In genomic region chr12:27277846-27278260, GRCh38 we compare ENCODE assay signal across 9 cellular contexts. TPM values are rescaled to one million over a fixed set of nuclear protein-coding genes. Genes with fewer than 3 reads are reported as not detected.
DNase-seq lines count a peak whose midpoint lies in the region; ATAC-seq and TF ChIP-seq lines count a peak whose summit lies in the region.
"Had no signal": no experiment of that assay in that cellular context is flagged by ENCODE, and none has a peak within 500 bp of the region (broad histone marks: within the 10 kb centered on the region; RNA-seq: fewer than 3 reads in every experiment).

No MANE protein-coding gene starts in this region.

- H3K9me3 ChIP-seq in SK-N-SH = no peaks in the 10 kb centered on the region
- no peaks in the 10 kb centered on the region for H3K9me3 ChIP-seq in left ventricle myocardium inferior (replicated peaks)
- no peaks in the 10 kb centered on the region for H3K9me3 ChIP-seq in thyroid gland

- H3K4me1 ChIP-seq in SK-N-SH (ENCODE audit: control insufficient read depth in 1 of 2, insufficient read depth in 2 of 2, low read depth in 1 of 2, low read length in 1 of 2) = peaks cover 6 to 8% of the 10 kb centered on the region in 2 experiments; a peak in 3 of 4 replicates
- H3K4me1 ChIP-seq in left ventricle myocardium inferior = peaks cover 94% of the 10 kb centered on the region
- H3K4me1 ChIP-seq in thyroid gland = peaks cover 13 to 18% of the 10 kb centered on the region in 2 donors

- H3K9me2 ChIP-seq in SK-N-SH = no peaks in the 10 kb centered on the region

- peaks cover 55% of the 10 kb centered on the region for H3K79me2 ChIP-seq in SK-N-SH (ENCODE audit: insufficient read depth)

- intact Hi-C loops in left ventricle myocardium inferior (cut with micrococcal nuclease) (no loop called here), thyroid gland (cut with DNase I) (no loop called here)

- H3K36me3 ChIP-seq in SK-N-SH (replicated peaks in 1 of 2; ENCODE audit: control insufficient read depth in 1 of 2, insufficient read depth in 2 of 2, low read length in 1 of 2) (no peaks in the 10 kb centered on the region), left ventricle myocardium inferior (no peaks in the 10 kb centered on the region), thyroid gland (no peaks in the 10 kb centered on the region)

- no peak overlapping the region for H3K4me3 Mint-ChIP-seq in effector memory CD8-positive, alpha-beta T cell
- H3K4me3 Mint-ChIP-seq: central memory CD8-positive, alpha-beta T cell had no signal

- DNase-seq in A172 (ENCODE audit: low spot score) = peak; percentile 70
- no peak for DNase-seq in SK-N-SH
- DNase-seq in left ventricle myocardium inferior = no peak
- DNase-seq in thyroid gland = peak; percentile 8 to 13
- DNase-seq in effector memory CD8-positive, alpha-beta T cell = no peak
- DNase-seq in germinal center (ENCODE audit: low spot score) = no peak

- POLR2A ChIA-PET in SK-N-SH (lab: Yijun Ruan, JAX) = no interaction called here

- ATAC-seq in GM18517 (IDR thresholded peaks at IDR 0.05; ENCODE audit: unreplicated experiment) (peak; percentile 89), HG02885 (IDR thresholded peaks at IDR 0.05; ENCODE audit: poor library complexity, unreplicated experiment) (peak; percentile 92)
- ATAC-seq in effector memory CD8-positive, alpha-beta T cell (replicated peaks) = no peak

- H3F3A ChIP-seq in SK-N-SH (replicated peaks; ENCODE audit: insufficient read depth) = peaks cover 20% of the 10 kb centered on the region

- no peak overlapping the region for H2AFZ ChIP-seq in SK-N-SH (ENCODE audit: low read depth)

- TF ChIP-seq RAD21 in SK-N-SH (IDR thresholded peaks at IDR 0.05; ENCODE audit: low read length) = no peak

- peak overlapping the region; percentile 21; the same call in 1 of the 2 replicates for H3K9ac ChIP-seq in SK-N-SH

- TF ChIP-seq POLR2A in thyroid gland (IDR thresholded peaks at IDR 0.05) = no peak

- WGBS in SK-N-SH (ENCODE audit: low lambda C conversion rate) = 44% methylated on average over 1 of the region's 1 CpG
- 57 to 61% methylated on average over 1 of the region's 1 CpG for WGBS in thyroid gland, 2 donors

- TF ChIP-seq CTCF in SK-N-SH (IDR thresholded peaks at IDR 0.05) (no peak), left ventricle myocardium inferior (IDR thresholded peaks at IDR 0.05; ENCODE audit: borderline replicate concordance) (no peak), thyroid gland (IDR thresholded peaks at IDR 0.05) (no peak)

- H3K4me3 ChIP-seq in SK-N-SH (ENCODE audit: low read depth in 2 of 2, low read length in 1 of 2) (no peak overlapping the region), left ventricle myocardium inferior (no peak overlapping the region), thyroid gland (replicated peaks in 1 of 3) (no peak overlapping the region)

- H3K27ac ChIP-seq in SK-N-SH (ENCODE audit: low read depth in 2 of 2, low read length in 1 of 2) (peak overlapping the region in 1 of 2 experiments; percentile 68; a peak in 2 of 4 replicates), left ventricle myocardium inferior (replicated peaks) (peak overlapping the region; percentile 78), thyroid gland (peak overlapping the region; percentile 25 to 43 (median 37))

- H3K4me1 Mint-ChIP-seq in effector memory CD8-positive, alpha-beta T cell (ENCODE audit: low read depth in 2 of 2) = peaks cover 7 to 25% of the 10 kb centered on the region in 2 donors

- 0 out of 2 replicates have a peak overlapping the region, but pooled peaks have one; percentile 23 for H3K4me2 ChIP-seq in SK-N-SH

- no peaks in the 10 kb centered on the region for H3K27me3 ChIP-seq in SK-N-SH (ENCODE audit: insufficient read depth)
- H3K27me3 ChIP-seq in left ventricle myocardium inferior (ENCODE audit: low read depth) = no peaks in the 10 kb centered on the region
- H3K27me3 ChIP-seq in thyroid gland = no peaks in the 10 kb centered on the region

- H3K27ac Mint-ChIP-seq in effector memory CD8-positive, alpha-beta T cell = no peak overlapping the region

- no peaks in the 10 kb centered on the region for H3K27me3 Mint-ChIP-seq in effector memory CD8-positive, alpha-beta T cell
- H3K27me3 Mint-ChIP-seq: central memory CD8-positive, alpha-beta T cell had no signal

- no peaks in the 10 kb centered on the region for H4K20me1 ChIP-seq in SK-N-SH (ENCODE audit: insufficient read depth)

- H3K9me3 Mint-ChIP-seq in effector memory CD8-positive, alpha-beta T cell = no peaks in the 10 kb centered on the region
- H3K9me3 Mint-ChIP-seq: central memory CD8-positive, alpha-beta T cell had no signal

- peaks cover 3% of the 10 kb centered on the region for H3K36me3 Mint-ChIP-seq in effector memory CD8-positive, alpha-beta T cell (ENCODE audit: insufficient read depth)

- CTCF ChIA-PET in SK-N-SH (lab: Yijun Ruan, JAX) = interaction anchor here (0.7 to 1.0 kb wide), 2 partner anchors 29 kb away, joined by 3 to 6 read pairs; no protein-coding TSS in a partner anchor

- TF ChIP-seq EP300 in SK-N-SH (IDR thresholded peaks at IDR 0.05; ENCODE audit: borderline replicate concordance in 1 of 2, low read depth in 1 of 2, low read length in 1 of 2) = no peak

TF ChIP-seq in SK-N-SH, 30 proteins besides CTCF, POLR2A, EP300 and RAD21:
- TF ChIP-seq MXI1 (IDR thresholded peaks at IDR 0.05; ENCODE audit: low read depth, low read length) (no peak), SIN3A (IDR thresholded peaks at IDR 0.05; ENCODE audit: borderline replicate concordance, low read depth, low read length) (no peak), GATA2 (CRISPR knock-in tag; IDR thresholded peaks at IDR 0.05) (no peak), RXRA (IDR thresholded peaks at IDR 0.05; ENCODE audit: borderline replicate concordance, low read depth) (no peak), EZH2phosphoT487 (IDR thresholded peaks at IDR 0.05; ENCODE audit: borderline replicate concordance, low read depth) (no peak), NFIC (IDR thresholded peaks at IDR 0.05; ENCODE audit: borderline replicate concordance) (no peak), USF1 (IDR thresholded peaks at IDR 0.05; ENCODE audit: borderline replicate concordance, low read depth) (no peak), TAF1 (IDR thresholded peaks at IDR 0.05; ENCODE audit: borderline replicate concordance, low read depth, low read length) (no peak), USF2 (IDR thresholded peaks at IDR 0.05; ENCODE audit: borderline replicate concordance, low read depth, low read length) (no peak), YY1 (IDR thresholded peaks at IDR 0.05; ENCODE audit: low read depth) (no peak), NRF1 (IDR thresholded peaks at IDR 0.05; ENCODE audit: low read depth, low read length) (no peak)
- TF ChIP-seq, protein P1, sequence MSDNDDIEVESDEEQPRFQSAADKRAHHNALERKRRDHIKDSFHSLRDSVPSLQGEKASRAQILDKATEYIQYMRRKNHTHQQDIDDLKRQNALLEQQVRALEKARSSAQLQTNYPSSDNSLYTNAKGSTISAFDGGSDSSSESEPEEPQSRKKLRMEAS (IDR thresholded peaks at IDR 0.05; ENCODE audit: low read depth) = no peak
TF ChIP-seq in SK-N-SH: peak in this region for 0.

RNA-seq across cellular contexts. Expression of gene STK38L, which starts 33.8 kb away (rescaled TPM):
- total RNA-seq in A172 (2014; rRNA removed; shearing (Covaris generic)) = 30.7 and 34.8 TPM in 2 replicates
- polyA plus RNA-seq in SK-N-SH (2012; rRNA removed) = 4.7 and 5.7 TPM in 2 replicates
- 6.7 and 9.2 TPM in 2 replicates for polyA plus RNA-seq in SK-N-SH (2012; cell fraction: cytosol; rRNA removed)
- polyA plus RNA-seq in SK-N-SH (2012; cell fraction: nucleus; rRNA removed) = 4.0 and 9.3 TPM in 2 replicates
- total RNA-seq in left ventricle myocardium inferior = 75.4 TPM
- 10 to 100 TPM; 20.1 to 42.2 (median 27.0) TPM for total RNA-seq in thyroid gland

RNA-seq across cellular contexts. Expression of gene BMAL2, which starts 54.8 kb away (rescaled TPM):
- total RNA-seq in A172 (2014; rRNA removed; shearing (Covaris generic)) = 37.2 and 50.3 TPM in 2 replicates
- 6.4 and 7.2 TPM in 2 replicates for polyA plus RNA-seq in SK-N-SH (2012; rRNA removed)
- 10.0 and 11.4 TPM in 2 replicates for polyA plus RNA-seq in SK-N-SH (2012; cell fraction: cytosol; rRNA removed)
- 2.3 and 4.7 TPM in 2 replicates for polyA plus RNA-seq in SK-N-SH (2012; cell fraction: nucleus; rRNA removed)
- total RNA-seq in left ventricle myocardium inferior = 1.5 TPM
- 1 to 10 TPM in 1 of 4 donors, under 1 TPM in 3; 0.63 to 3.2 (median 0.68) TPM for total RNA-seq in thyroid gland

Comparison
In these comparisons a context has a peak if more than half of its experiments do, and no peak if none do; other contexts are left out.
1. DNase-seq: peak in A172 (single experiment) and thyroid gland (2 of 2); none in SK-N-SH (single experiment), left ventricle myocardium inferior (single experiment), effector memory CD8-positive, alpha-beta T cell (0 of 3) and germinal center (single experiment).